ENCODE assay signal across 2 cellular contexts in the genomic region with DNA sequence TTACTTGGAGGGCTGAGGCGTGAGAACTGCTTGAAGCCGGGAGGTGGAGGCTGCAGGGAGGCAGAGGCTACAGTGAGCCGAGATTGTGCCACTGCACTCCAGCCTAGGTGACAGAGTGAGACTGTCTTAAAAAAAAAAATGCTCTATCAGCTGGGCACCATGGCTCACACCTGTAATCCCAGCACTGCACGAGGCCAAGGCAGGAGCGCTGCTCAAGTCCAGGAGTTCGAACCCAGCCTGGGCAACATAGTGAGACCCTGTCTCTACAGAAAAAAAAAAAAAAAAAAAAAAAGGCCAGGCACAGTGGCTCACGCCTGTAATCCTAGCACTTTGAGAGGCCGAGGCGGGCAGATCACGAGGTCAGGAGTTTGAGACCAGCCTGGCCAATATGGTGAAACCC. TPM values are rescaled to one million over a fixed set of nuclear protein-coding genes. Genes with fewer than 3 reads are reported as not detected.
"Had no signal": no experiment of that assay in that cellular context is flagged by ENCODE, and none has a peak within 500 bp of the region (broad histone marks: within the 10 kb centered on the region; RNA-seq: fewer than 3 reads in every experiment).

No MANE protein-coding gene starts in this region.

RNA-seq across cellular contexts. Expression of gene FGFR3, which starts 51.5 kb away (rescaled TPM):
- total RNA-seq: natural killer cell had no signal
- polyA plus RNA-seq: naive thymus-derived CD4-positive, alpha-beta T cell had no signal
